In the genomic region with DNA sequence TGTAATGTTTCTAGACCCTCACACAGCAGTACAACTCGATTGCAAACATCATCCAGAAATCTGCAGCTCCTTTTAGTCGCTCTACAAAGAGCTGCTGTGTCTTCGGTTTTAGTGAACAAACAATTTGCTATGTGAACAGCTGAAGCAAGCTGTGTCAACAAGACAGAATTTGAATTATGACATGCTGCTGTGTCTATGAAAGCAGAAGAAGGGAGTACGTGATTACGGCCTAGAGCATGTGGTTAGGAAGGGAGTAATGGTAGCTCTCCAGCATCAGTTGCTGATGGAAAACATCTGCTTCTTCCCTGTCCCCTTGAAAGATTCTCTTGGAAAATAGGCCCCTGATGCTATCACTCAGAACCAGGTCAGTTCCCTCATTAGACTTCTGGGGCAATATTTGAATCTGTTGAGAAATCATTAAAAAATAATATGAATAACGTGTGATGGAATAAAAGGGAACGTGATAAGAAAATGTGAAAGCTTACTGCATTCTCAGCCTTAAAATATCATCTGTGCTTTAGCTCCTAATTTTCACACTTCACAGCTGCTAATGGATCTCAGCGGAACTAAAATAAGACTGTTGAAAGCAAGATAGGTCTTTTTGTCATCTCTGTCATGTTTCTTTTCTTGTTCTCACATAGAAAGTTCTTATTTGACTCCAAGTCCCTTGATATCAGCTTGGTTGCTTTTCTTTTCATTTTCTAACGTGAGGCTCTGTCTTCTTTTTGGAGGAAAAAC, we compare ENCODE assay signal across 12 cellular contexts.
DNase-seq lines count a peak whose midpoint lies in the region; ATAC-seq and TF ChIP-seq lines count a peak whose summit lies in the region.
"Had no signal": no experiment of that assay in that cellular context is flagged by ENCODE, and none has a peak within 500 bp of the region (broad histone marks: within the 10 kb centered on the region; RNA-seq: fewer than 3 reads in every experiment).

No MANE protein-coding gene starts in this region.

- peak; percentile 10 for DNase-seq in NCI-H1105 (lab: John Stamatoyannopoulos, UW)
- DNase-seq in NCI-H69 (lab: John Stamatoyannopoulos, UW): peak; percentile 94
- peak; percentile 25 for DNase-seq in globus pallidus (ENCODE audit: low spot score)
- DNase-seq in sciatic nerve (ENCODE audit: low spot score): no peak
- no peak for DNase-seq in ascending aorta (ENCODE audit: low spot score in 2 of 2)
- no peak for DNase-seq in T-helper 2 cell treated with Interferon-gamma antibody and Interleukin-4, amounts not matched to agents 5 μg/mL and 100 μg/mL, for 36 hours (ENCODE audit: low spot score)
- no peak for DNase-seq in AG08396 (ENCODE audit: low spot score)
- DNase-seq: activated CD4-positive, alpha-beta T cell treated with anti-CD3 and anti-CD28 coated beads for 48 hours; esophagus squamous epithelium; stimulated activated CD4-positive, alpha-beta T cell treated with anti-CD3 and anti-CD28 coated beads, Interleukin-4, amount 100 ng/mL, for 1 hour had no signal

- peak; percentile 98 for ATAC-seq in sciatic nerve

- intact Hi-C loops in sciatic nerve (cut with DNase I) (no loop called here), ascending aorta (cut with DNase I) (no loop called here)

- no peaks in the 10 kb centered on the region for H3K9me3 ChIP-seq in ascending aorta
- H3K9me3 ChIP-seq: esophagus squamous epithelium had no signal

- H3K4me3 Mint-ChIP-seq in T-helper 2 cell treated with Interferon-gamma antibody and Interleukin-4, amounts not matched to agents 5 μg/mL and 100 μg/mL, for 36 hours: no peak overlapping the region
- H3K4me3 Mint-ChIP-seq: stimulated activated naive CD8-positive, alpha-beta T cell treated with anti-CD3 and anti-CD28 coated beads, Interleukin-15, Interleukin-2, amounts not matched to agents 100 ng/mL and 50 ng/mL, for 24 hours had no signal

- no peak overlapping the region for H3K4me3 ChIP-seq in ascending aorta
- H3K4me3 ChIP-seq: cardiac muscle cell, esophagus squamous epithelium had no signal

- H3K36me3 ChIP-seq in ascending aorta: no peaks in the 10 kb centered on the region
- H3K36me3 ChIP-seq: cardiac muscle cell, esophagus squamous epithelium had no signal

- H3K27me3 ChIP-seq in ascending aorta: no peaks in the 10 kb centered on the region
- H3K27me3 ChIP-seq: cardiac muscle cell, esophagus squamous epithelium had no signal

- TF ChIP-seq CTCF in ascending aorta (IDR thresholded peaks at IDR 0.05): no peak

- H3K27me3 Mint-ChIP-seq in T-helper 2 cell treated with Interferon-gamma antibody and Interleukin-4, amounts not matched to agents 5 μg/mL and 100 μg/mL, for 36 hours (ENCODE audit: low read depth): no peaks in the 10 kb centered on the region
- H3K27me3 Mint-ChIP-seq: stimulated activated naive CD8-positive, alpha-beta T cell treated with anti-CD3 and anti-CD28 coated beads, Interleukin-15, Interleukin-2, amounts not matched to agents 100 ng/mL and 50 ng/mL, for 24 hours had no signal

- H3K27ac ChIP-seq in ascending aorta: no peak overlapping the region
- H3K27ac ChIP-seq: cardiac muscle cell, esophagus squamous epithelium had no signal

- H3K4me1 Mint-ChIP-seq in T-helper 2 cell treated with Interferon-gamma antibody and Interleukin-4, amounts not matched to agents 5 μg/mL and 100 μg/mL, for 36 hours (ENCODE audit: low read depth): no peaks in the 10 kb centered on the region

- H3K36me3 Mint-ChIP-seq in T-helper 2 cell treated with Interferon-gamma antibody and Interleukin-4, amounts not matched to agents 5 μg/mL and 100 μg/mL, for 36 hours (ENCODE audit: low read depth): no peaks in the 10 kb centered on the region

- peaks cover 46% of the 10 kb centered on the region for H3K9me3 Mint-ChIP-seq in T-helper 2 cell treated with Interferon-gamma antibody and Interleukin-4, amounts not matched to agents 5 μg/mL and 100 μg/mL, for 36 hours

- no peaks in the 10 kb centered on the region for H3K4me1 ChIP-seq in ascending aorta
- H3K4me1 ChIP-seq: esophagus squamous epithelium had no signal

- no peak overlapping the region for H3K27ac Mint-ChIP-seq in T-helper 2 cell treated with Interferon-gamma antibody and Interleukin-4, amounts not matched to agents 5 μg/mL and 100 μg/mL, for 36 hours
- H3K27ac Mint-ChIP-seq: stimulated activated naive CD8-positive, alpha-beta T cell treated with anti-CD3 and anti-CD28 coated beads, Interleukin-15, Interleukin-2, amounts not matched to agents 100 ng/mL and 50 ng/mL, for 24 hours had no signal

Comparison
In these comparisons a context has a peak if more than half of its experiments do, and no peak if none do; other contexts are left out.
1. DNase-seq: peak in NCI-H1105 (single experiment), NCI-H69 (single experiment) and globus pallidus (single experiment); none in sciatic nerve (single experiment), ascending aorta (0 of 2), T-helper 2 cell treated with Interferon-gamma antibody and Interleukin-4, amounts not matched to agents 5 μg/mL and 100 μg/mL, for 36 hours (single experiment) and AG08396 (single experiment).